ENCODE assay signal across 32 cellular contexts in the genomic region with DNA sequence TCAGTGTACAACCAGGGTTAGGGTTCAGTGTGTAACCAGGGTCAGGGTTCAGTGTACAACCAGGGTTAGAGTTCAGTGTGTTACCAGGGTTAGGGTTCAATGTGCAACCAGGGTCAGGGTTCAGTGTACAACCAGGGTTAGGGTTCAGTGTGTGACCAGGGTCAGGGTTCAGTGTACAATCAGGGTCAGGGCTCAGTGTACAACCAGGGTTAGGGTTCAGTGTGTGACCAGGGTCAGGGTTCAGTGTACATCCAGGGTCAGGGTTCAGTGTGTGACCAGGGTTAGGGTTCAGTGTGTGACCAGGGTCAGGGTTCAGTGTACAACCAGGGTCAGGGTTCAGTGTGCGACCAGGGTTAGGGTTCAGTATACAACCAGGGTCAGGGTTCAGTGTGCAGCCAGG. TPM values are rescaled to one million over a fixed set of nuclear protein-coding genes. Genes with fewer than 3 reads are reported as not detected.
"Had no signal": no experiment of that assay in that cellular context is flagged by ENCODE, and none has a peak within 500 bp of the region (broad histone marks: within the 10 kb centered on the region; RNA-seq: fewer than 3 reads in every experiment).

No MANE protein-coding gene starts in this region.

- H3K4me1 Mint-ChIP-seq: neural crest cell; stimulated activated effector memory CD8-positive, alpha-beta T cell treated with anti-CD3 and anti-CD28 coated beads, Interleukin-12 subunit alpha, Interleukin-12 subunit beta, amount 100 ng/mL, for 72 hours had no signal

- H3K9me3 Mint-ChIP-seq: natural killer cell treated with Interleukin-12 subunit alpha and Interleukin-12 subunit beta and Interleukin-15 and Interleukin-18, amount 100 ng/mL, for 72 hours; neural crest cell; stimulated activated effector memory CD8-positive, alpha-beta T cell treated with anti-CD3 and anti-CD28 coated beads, Interleukin-12 subunit alpha, Interleukin-12 subunit beta, amount 100 ng/mL, for 72 hours had no signal

- DNase-seq: dermis blood vessel endothelial cell; effector memory CD4-positive, alpha-beta T cell; erythroblast; esophagus squamous epithelium; foreskin melanocyte; glutamatergic neuron; heart right ventricle; hippocampal formation; kidney glomerular epithelial cell; left colon; left ventricle myocardium inferior; mucosa of descending colon; naive B cell; stimulated activated CD4-positive, alpha-beta T cell treated with anti-CD3 and anti-CD28 coated beads, Interleukin-2, amount 100 ng/mL, for 24 hours; stimulated activated CD4-positive, alpha-beta T cell treated with anti-CD3 and anti-CD28 coated beads, Interleukin-4, amount 100 ng/mL, for 24 hours; stimulated activated naive CD4-positive, alpha-beta T cell treated with Interleukin-2 at 50 U/mL for 16 hours; stomach; thyroid gland; trophoblast cell had no signal

- H3K4me3 ChIP-seq: coronary artery, esophagus squamous epithelium, heart right ventricle, left ventricle myocardium inferior, lower lobe of right lung, mucosa of descending colon, pancreas, smooth muscle cell, stomach, thyroid gland had no signal

- H3K4me2 ChIP-seq: smooth muscle cell had no signal

- H3K27me3 Mint-ChIP-seq: natural killer cell treated with Interleukin-12 subunit alpha and Interleukin-12 subunit beta and Interleukin-15 and Interleukin-18, amount 100 ng/mL, for 72 hours had no signal

- H3K4me1 ChIP-seq: heart right ventricle, left ventricle myocardium inferior, lower lobe of right lung, pancreas, stomach, thyroid gland had no signal

- H3K36me3 Mint-ChIP-seq: naive B cell; natural killer cell treated with Interleukin-12 subunit alpha and Interleukin-12 subunit beta and Interleukin-15 and Interleukin-18, amount 100 ng/mL, for 72 hours; stimulated activated effector memory CD8-positive, alpha-beta T cell treated with anti-CD3 and anti-CD28 coated beads, Interleukin-12 subunit alpha, Interleukin-12 subunit beta, amount 100 ng/mL, for 72 hours had no signal

- H3K27ac ChIP-seq: coronary artery, esophagus squamous epithelium, heart right ventricle, left ventricle myocardium inferior, lower lobe of right lung, neutrophil, pancreas, stomach, thyroid gland had no signal

- H3K27ac Mint-ChIP-seq: naive B cell; natural killer cell treated with Interleukin-12 subunit alpha and Interleukin-12 subunit beta and Interleukin-15 and Interleukin-18, amount 100 ng/mL, for 72 hours; progenitor cell of endocrine pancreas; stimulated activated effector memory CD8-positive, alpha-beta T cell treated with anti-CD3 and anti-CD28 coated beads, Interleukin-12 subunit alpha, Interleukin-12 subunit beta, amount 100 ng/mL, for 72 hours had no signal

- H3K4me3 Mint-ChIP-seq: natural killer cell treated with Interleukin-12 subunit alpha and Interleukin-12 subunit beta and Interleukin-15 and Interleukin-18, amount 100 ng/mL, for 72 hours; neural crest cell; stimulated activated effector memory CD8-positive, alpha-beta T cell treated with anti-CD3 and anti-CD28 coated beads, Interleukin-12 subunit alpha, Interleukin-12 subunit beta, amount 100 ng/mL, for 72 hours had no signal

- ATAC-seq: heart right ventricle; left colon; lower lobe of right lung; mucosa of descending colon; natural killer cell treated with Interleukin-12 subunit alpha and Interleukin-12 subunit beta and Interleukin-15 and Interleukin-18, amount 100 ng/mL, for 72 hours; pancreas; sciatic nerve; stimulated activated effector memory CD8-positive, alpha-beta T cell treated with anti-CD3 and anti-CD28 coated beads, Interleukin-12 subunit alpha, Interleukin-12 subunit beta, amount 100 ng/mL, for 72 hours had no signal

- H3K36me3 ChIP-seq: esophagus squamous epithelium, heart right ventricle, left ventricle myocardium inferior, lower lobe of right lung, neutrophil, pancreas, stomach, thyroid gland had no signal

- FAIRE-seq: endometrium, islet of Langerhans, pancreas had no signal

- H3K27me3 ChIP-seq: esophagus squamous epithelium, heart right ventricle, neutrophil, pancreas, stomach, thyroid gland had no signal

RNA-seq across cellular contexts. Expression of a gene that starts 33.3 kb away (rescaled TPM):
- total RNA-seq: dermis blood vessel endothelial cell, temporal lobe had no signal
